Comparison of ENCODE assay signal across 8 cellular contexts in the genomic region with DNA sequence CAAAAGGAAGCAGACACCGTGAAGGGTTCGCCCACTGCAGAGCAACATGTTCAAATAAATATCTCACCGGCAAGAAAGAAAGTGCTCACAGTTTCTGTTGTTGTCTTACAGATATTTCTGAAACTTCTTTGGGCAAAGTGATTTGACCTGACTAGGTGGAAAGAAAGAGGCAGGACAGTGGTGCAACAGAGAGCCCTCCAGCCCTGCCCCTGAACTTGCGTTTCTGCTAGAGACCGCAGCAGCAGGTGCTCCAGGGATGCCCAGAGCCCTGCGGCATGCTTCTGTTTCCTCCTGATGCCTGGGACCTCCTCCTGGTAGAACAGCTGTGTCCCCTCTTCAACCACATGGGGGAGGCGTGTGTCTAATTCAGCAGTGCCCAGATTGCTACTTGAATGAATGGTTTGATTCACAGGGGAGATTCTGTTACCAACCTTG.
DNase-seq lines count a peak whose midpoint lies in the region; ATAC-seq, FAIRE-seq and TF ChIP-seq lines count a peak whose summit lies in the region.

No MANE protein-coding gene starts in this region.

- no peak overlapping the region for H3K9ac ChIP-seq in astrocyte (ENCODE audit: low read length)

- no peaks in the 10 kb centered on the region for H3K9me3 ChIP-seq in astrocyte (ENCODE audit: insufficient read depth, low read depth, low read length)

- H3K4me1 Mint-ChIP-seq in astrocyte (ENCODE audit: low read depth, unreplicated experiment) = peaks cover 23% of the 10 kb centered on the region

- no peaks in the 10 kb centered on the region for H3K36me3 ChIP-seq in BJ (ENCODE audit: control insufficient read depth, insufficient read depth, low read length)
- H3K36me3 ChIP-seq in astrocyte (ENCODE audit: insufficient read depth, low read length) = no peaks in the 10 kb centered on the region

- H3K27ac Mint-ChIP-seq in astrocyte (ENCODE audit: unreplicated experiment) = no peak overlapping the region

- H3K36me3 Mint-ChIP-seq in astrocyte (ENCODE audit: low read depth, unreplicated experiment) = peaks cover 11% of the 10 kb centered on the region

- CTCF ChIA-PET in BJ (lab: Yijun Ruan, JAX) = no interaction called here

- no peak overlapping the region for H2AFZ ChIP-seq in astrocyte (ENCODE audit: low read depth, low read length)

- ATAC-seq in GM21423 (IDR thresholded peaks at IDR 0.05; ENCODE audit: unreplicated experiment) = peak; percentile 70
- ATAC-seq in HG02610 (IDR thresholded peaks at IDR 0.05; ENCODE audit: unreplicated experiment) = no peak

- H3K9me3 Mint-ChIP-seq in astrocyte (ENCODE audit: unreplicated experiment) = no peaks in the 10 kb centered on the region

- peaks cover 12% of the 10 kb centered on the region for H3K4me1 ChIP-seq in astrocyte (ENCODE audit: insufficient read depth, low read length)

- H4K20me1 ChIP-seq in astrocyte (ENCODE audit: insufficient read depth, low read length) = peaks cover 21% of the 10 kb centered on the region

- H3K4me3 ChIP-seq in BJ (ENCODE audit: low read depth, low read length) = no peak overlapping the region
- H3K4me3 ChIP-seq in astrocyte (ENCODE audit: insufficient read depth, low read depth, low read length) = no peak overlapping the region

- no peak for DNase-seq in BJ (ENCODE audit: low read depth)
- peak; percentile 72 for DNase-seq in NCI-H748 (lab: John Stamatoyannopoulos, UW; ENCODE audit: unreplicated experiment)
- peak; percentile 13 for DNase-seq in astrocyte (ENCODE audit: low read depth)
- DNase-seq in myocyte (ENCODE audit: low read depth) = peak; percentile 95
- no peak for DNase-seq in activated effector memory CD4-positive, alpha-beta T cell treated with anti-CD3 and anti-CD28 coated beads, Interleukin-2, amount 50 U/mL, for 16 hours
- no peak for DNase-seq in SKM-1 treated with dmso at 0.1 percent for 144 hours (lab: John Stamatoyannopoulos, UW; ENCODE audit: unreplicated experiment)

- H3K27me3 ChIP-seq in BJ (ENCODE audit: control insufficient read depth, insufficient read depth, low read length) (no peaks in the 10 kb centered on the region), astrocyte (ENCODE audit: insufficient read depth, low read length) (no peaks in the 10 kb centered on the region)

- H3K4me2 ChIP-seq in astrocyte (ENCODE audit: low read length) = no peak overlapping the region

- no peaks in the 10 kb centered on the region for H3K27me3 Mint-ChIP-seq in astrocyte (ENCODE audit: low read depth, unreplicated experiment)

- H3K4me3 Mint-ChIP-seq in astrocyte (ENCODE audit: unreplicated experiment) = no peak overlapping the region

- POLR2A ChIA-PET in BJ (lab: Charles Lee) = no interaction called here

- FAIRE-seq in astrocyte (lab: Jason Lieb, UNC) = no peak

- TF ChIP-seq CTCF in BJ (IDR thresholded peaks at IDR 0.05; ENCODE audit: insufficient read depth, low read depth, low read length) (peak; percentile 61), astrocyte (IDR thresholded peaks at IDR 0.05; ENCODE audit: insufficient read depth, low read depth, low read length) (peak; percentile 33)

- no peaks in the 10 kb centered on the region for H3K79me2 ChIP-seq in astrocyte (ENCODE audit: insufficient read depth, low read length)

- H3K27ac ChIP-seq in astrocyte (ENCODE audit: low read depth, low read length) = no peak overlapping the region

Comparison
In these comparisons a context has a peak if more than half of its experiments do, and no peak if none do; other contexts are left out.
1. DNase-seq: peak in NCI-H748 (single experiment), astrocyte (single experiment) and myocyte (single experiment); none in BJ (single experiment), activated effector memory CD4-positive, alpha-beta T cell treated with anti-CD3 and anti-CD28 coated beads, Interleukin-2, amount 50 U/mL, for 16 hours (single experiment) and SKM-1 treated with dmso at 0.1 percent for 144 hours (single experiment).